In genomic region chr7:143379607-143380263, GRCh38 we compare ENCODE assay signal across 7 cellular contexts. TPM values are rescaled to one million over a fixed set of nuclear protein-coding genes. Genes with fewer than 3 reads are reported as not detected.
DNase-seq lines count a peak whose midpoint lies in the region; ATAC-seq and TF ChIP-seq lines count a peak whose summit lies in the region.

No MANE protein-coding gene starts in this region.

- peaks cover 0 to 2% of the 10 kb centered on the region in 2 donors for H3K36me3 ChIP-seq in mucosa of rectum (ENCODE audit: control insufficient read depth in 2 of 2, insufficient read depth in 2 of 2, low read length in 2 of 2)

- H3K9ac ChIP-seq in mucosa of rectum (ENCODE audit: low read depth in 1 of 2, low read length in 2 of 2): peak overlapping the region; percentile 97

- peak overlapping the region; percentile 98 for H3K27ac Mint-ChIP-seq in chondrocyte (ENCODE audit: unreplicated experiment)

- H3K27me3 Mint-ChIP-seq in chondrocyte (ENCODE audit: low read depth): no peaks in the 10 kb centered on the region

- peaks cover 23% of the 10 kb centered on the region for H3K4me1 Mint-ChIP-seq in chondrocyte (ENCODE audit: low read depth)

- peaks cover 30 to 36% of the 10 kb centered on the region in 2 donors for H3K4me1 ChIP-seq in mucosa of rectum (ENCODE audit: control insufficient read depth in 2 of 2, insufficient read depth in 2 of 2, low read length in 2 of 2)

- H3K27me3 ChIP-seq in mucosa of rectum (ENCODE audit: control insufficient read depth in 2 of 2, insufficient read depth in 2 of 2, low read length in 2 of 2): no peaks in the 10 kb centered on the region

- TF ChIP-seq CTCF in LNCaP clone FGC (IDR thresholded peaks at IDR 0.05; ENCODE audit: control insufficient read depth, extremely low read depth, insufficient read depth) (no peak), chondrocyte (IDR thresholded peaks at IDR 0.05) (no peak)

- H3K4me3 ChIP-seq in LNCaP clone FGC (ENCODE audit: low read depth, low read length): peak overlapping the region; percentile 86
- peak overlapping the region; percentile 82 to 93 for H3K4me3 ChIP-seq in mucosa of rectum (ENCODE audit: low read length in 2 of 2)

- no peaks in the 10 kb centered on the region for H3K9me3 Mint-ChIP-seq in chondrocyte (ENCODE audit: low read depth)

- H3K9me3 ChIP-seq in mucosa of rectum (ENCODE audit: control insufficient read depth in 2 of 2, low read length in 2 of 2): no peaks in the 10 kb centered on the region

- DNase-seq in LNCaP clone FGC (ENCODE audit: low read depth) (no peak), chondrocyte (ENCODE audit: low spot score) (no peak), NCI-H446 treated with DMSO at 0.1 percent for 48 hours (lab: John Stamatoyannopoulos, UW) (no peak), HT-29 (ENCODE audit: low spot score) (no peak), T-helper 9 cell (no peak)

- peak; percentile 8 for ATAC-seq in GM21381 (IDR thresholded peaks at IDR 0.05; ENCODE audit: unreplicated experiment)

- peak overlapping the region; percentile 98 for H3K27ac ChIP-seq in mucosa of rectum (ENCODE audit: low read depth in 2 of 2, low read length in 2 of 2)

- peaks cover 6% of the 10 kb centered on the region for H3K36me3 Mint-ChIP-seq in chondrocyte (ENCODE audit: low read depth)

- peak overlapping the region; percentile 89 for H3K4me3 Mint-ChIP-seq in chondrocyte (ENCODE audit: unreplicated experiment)

RNA-seq across cellular contexts. Expression of gene ZYX, which starts 1.4 kb away (rescaled TPM):
- total RNA-seq in chondrocyte: 241 to 386 TPM (median 384 TPM) in 3 replicates
- 116 and 148 TPM in 2 replicates for total RNA-seq in HT-29 (2014; rRNA removed; shearing (Covaris generic))

RNA-seq across cellular contexts. Expression of gene FAM131B, which starts 17.2 kb away (rescaled TPM):
- total RNA-seq in chondrocyte: 3.0 to 4.0 TPM (median 3.1 TPM) in 3 replicates
- total RNA-seq in HT-29 (2014; rRNA removed; shearing (Covaris generic)): 13.2 and 17.6 TPM in 2 replicates

RNA-seq across cellular contexts. Expression of gene EPHA1, which starts 28.9 kb away (rescaled TPM):
- not detected in 3 replicates for total RNA-seq in chondrocyte
- 54.3 and 65.6 TPM in 2 replicates for total RNA-seq in HT-29 (2014; rRNA removed; shearing (Covaris generic))

Comparison
In these comparisons a context has a peak if more than half of its experiments do, and no peak if none do; other contexts are left out.
1. RNA of gene EPHA1, which starts 28.9 kb away (total RNA-seq): 54.3 to 65.6 TPM in HT-29; not detected in chondrocyte; every median in the first group is over 10 times any median in the second.